1 cellular context compared by ENCODE assay signal in genomic region chr20:33337119-33337518, GRCh38.
TF ChIP-seq lines count a peak whose summit lies in the region.

No MANE protein-coding gene starts in this region.

TF ChIP-seq in HepG2, 621 proteins besides CTCF, POLR2A, EP300 and RAD21 (continued from another document):
- TF ChIP-seq BATF2 (CRISPR knock-in tag; IDR thresholded peaks at IDR 0.05) (no peak), ZNF143 (CRISPR knock-in tag; IDR thresholded peaks at IDR 0.05) (no peak), ZNF629 (CRISPR knock-in tag; conservative IDR thresholded peaks at IDR 0.05) (peak; percentile 76), ERF (CRISPR knock-in tag; IDR thresholded peaks at IDR 0.05) (no peak), TEAD2 (CRISPR knock-in tag; IDR thresholded peaks at IDR 0.05) (no peak), NRL (CRISPR knock-in tag; IDR thresholded peaks at IDR 0.05; ENCODE audit: borderline replicate concordance) (no peak), MIER3 (CRISPR knock-in tag; IDR thresholded peaks at IDR 0.05; ENCODE audit: borderline replicate concordance) (no peak), ZNF430 (CRISPR knock-in tag; IDR thresholded peaks at IDR 0.05) (no peak), MLXIP (CRISPR knock-in tag; IDR thresholded peaks at IDR 0.05; ENCODE audit: borderline replicate concordance) (no peak), ZFX (CRISPR knock-in tag; IDR thresholded peaks at IDR 0.05; ENCODE audit: low read depth) (0 out of 2 replicates have a peak, but pooled peaks have one; percentile 11), MATR3 (CRISPR knock-in tag; IDR thresholded peaks at IDR 0.05) (no peak), DZIP1 (CRISPR knock-in tag; IDR thresholded peaks at IDR 0.05) (no peak), CEBPZ (IDR thresholded peaks at IDR 0.05; ENCODE audit: low read length) (no peak), IKZF4 (CRISPR knock-in tag; IDR thresholded peaks at IDR 0.05; ENCODE audit: borderline replicate concordance, low read depth, not compliant biosample characterization) (no peak), ZNF362 (CRISPR knock-in tag; IDR thresholded peaks at IDR 0.05; ENCODE audit: borderline replicate concordance) (no peak), STAG1 (CRISPR knock-in tag; IDR thresholded peaks at IDR 0.05) (peak; percentile 43), ZNF841 (CRISPR knock-in tag; IDR thresholded peaks at IDR 0.05; ENCODE audit: borderline replicate concordance) (no peak), ZNF207 (IDR thresholded peaks at IDR 0.05; ENCODE audit: borderline replicate concordance) (no peak)
